8 cellular contexts compared by ENCODE assay signal in the genomic region with DNA sequence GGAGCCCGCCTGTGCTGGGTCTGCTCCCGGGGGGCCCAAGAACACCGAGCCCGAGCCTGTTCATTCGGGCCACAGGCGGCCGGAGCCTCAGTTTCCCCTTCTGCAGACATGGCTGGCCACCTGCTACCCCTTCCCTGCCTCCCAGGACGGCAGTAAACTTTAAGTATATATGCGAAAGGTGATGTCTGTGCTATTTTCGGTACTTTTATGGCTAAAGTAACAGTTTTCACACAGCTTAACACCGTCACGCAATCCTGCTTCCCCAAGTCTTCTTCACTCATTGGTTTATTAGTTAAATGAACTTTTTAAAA. TPM values are rescaled to one million over a fixed set of nuclear protein-coding genes. Genes with fewer than 3 reads are reported as not detected.
DNase-seq lines count a peak whose midpoint lies in the region; ATAC-seq and TF ChIP-seq lines count a peak whose summit lies in the region.

No MANE protein-coding gene starts in this region.

- H3K27ac ChIP-seq in dorsolateral prefrontal cortex = peak overlapping the region in 50 of 59 donors; percentile 1 to 90 (median 74)
- no peak overlapping the region for H3K27ac ChIP-seq in neural progenitor cell

- H3K9me3 ChIP-seq in neural progenitor cell (ENCODE audit: low read depth) = no peaks in the 10 kb centered on the region

- peak overlapping the region; percentile 79 for H2AFZ ChIP-seq in neural progenitor cell (replicated peaks)

- ATAC-seq in stimulated activated naive CD8-positive, alpha-beta T cell treated with anti-CD3 and anti-CD28 coated beads, Interleukin-15, Interleukin-2, amounts not matched to agents 100 U/mL and 50 U/mL, for 24 hours = no peak
- ATAC-seq in HG03521 (IDR thresholded peaks at IDR 0.05; ENCODE audit: unreplicated experiment) = no peak

- H3K4me2 ChIP-seq in neural progenitor cell = peak overlapping the region; percentile 93

- H3K27me3 ChIP-seq in dorsolateral prefrontal cortex = no peaks in the 10 kb centered on the region
- H3K27me3 ChIP-seq in neural progenitor cell = no peaks in the 10 kb centered on the region

- H3K79me2 ChIP-seq in neural progenitor cell (ENCODE audit: low read depth) = peaks cover 33% of the 10 kb centered on the region

- H3K36me3 Mint-ChIP-seq in stimulated activated naive CD8-positive, alpha-beta T cell treated with anti-CD3 and anti-CD28 coated beads, Interleukin-15, Interleukin-2, amounts not matched to agents 100 ng/mL and 50 ng/mL, for 24 hours (ENCODE audit: low read depth) = peaks cover 18% of the 10 kb centered on the region
- peaks cover 2% of the 10 kb centered on the region for H3K36me3 Mint-ChIP-seq in neural progenitor cell

- intact Hi-C loops in dorsolateral prefrontal cortex (cut with DNase I) = loop anchor here (2.0 to 10.0 kb wide), 3 partner anchors 65 to 403 kb away; a partner anchor contains a TSS

- peak overlapping the region; percentile 87 for H3K27ac Mint-ChIP-seq in stimulated activated naive CD8-positive, alpha-beta T cell treated with anti-CD3 and anti-CD28 coated beads, Interleukin-15, Interleukin-2, amounts not matched to agents 100 ng/mL and 50 ng/mL, for 24 hours
- peak overlapping the region; percentile 65 for H3K27ac Mint-ChIP-seq in neural progenitor cell

- peaks cover 7% of the 10 kb centered on the region for H3F3A ChIP-seq in neural progenitor cell (ENCODE audit: low read depth)

- H3K9ac ChIP-seq in neural progenitor cell = peak overlapping the region; percentile 75

- no peaks in the 10 kb centered on the region for H3K27me3 Mint-ChIP-seq in stimulated activated naive CD8-positive, alpha-beta T cell treated with anti-CD3 and anti-CD28 coated beads, Interleukin-15, Interleukin-2, amounts not matched to agents 100 ng/mL and 50 ng/mL, for 24 hours
- H3K27me3 Mint-ChIP-seq in neural progenitor cell (ENCODE audit: insufficient read depth, low read depth) = peaks cover 2% of the 10 kb centered on the region

- H3K4me1 ChIP-seq in neural progenitor cell = peaks cover 12% of the 10 kb centered on the region

- DNase-seq in stimulated activated naive CD8-positive, alpha-beta T cell treated with anti-CD3 and anti-CD28 coated beads, Interleukin-15, Interleukin-2, amounts not matched to agents 100 U/mL and 50 U/mL, for 24 hours = no peak
- DNase-seq in LNCaP clone FGC (ENCODE audit: low read depth) (no peak), dorsolateral prefrontal cortex (no peak), neural progenitor cell (ENCODE audit: low spot score) (no peak), HK-2 (ENCODE audit: unreplicated experiment) (no peak), T1000 (lab: John Stamatoyannopoulos, UW) (no peak)

- peak overlapping the region; percentile 96 for H3K4me3 ChIP-seq in LNCaP clone FGC (ENCODE audit: low read depth, low read length)
- H3K4me3 ChIP-seq in dorsolateral prefrontal cortex = peak overlapping the region; percentile 59 to 99 (median 94)
- H3K4me3 ChIP-seq in neural progenitor cell = peak overlapping the region; percentile 95

- no peak overlapping the region for H3K4me3 Mint-ChIP-seq in stimulated activated naive CD8-positive, alpha-beta T cell treated with anti-CD3 and anti-CD28 coated beads, Interleukin-15, Interleukin-2, amounts not matched to agents 100 ng/mL and 50 ng/mL, for 24 hours
- no peak overlapping the region for H3K4me3 Mint-ChIP-seq in neural progenitor cell

- no peaks in the 10 kb centered on the region for H3K9me3 Mint-ChIP-seq in stimulated activated naive CD8-positive, alpha-beta T cell treated with anti-CD3 and anti-CD28 coated beads, Interleukin-15, Interleukin-2, amounts not matched to agents 100 ng/mL and 50 ng/mL, for 24 hours
- H3K9me3 Mint-ChIP-seq in neural progenitor cell = no peaks in the 10 kb centered on the region

- H3K36me3 ChIP-seq in neural progenitor cell = no peaks in the 10 kb centered on the region

- TF ChIP-seq CTCF in LNCaP clone FGC (IDR thresholded peaks at IDR 0.05; ENCODE audit: control insufficient read depth, extremely low read depth, insufficient read depth) (no peak), dorsolateral prefrontal cortex (IDR thresholded peaks at IDR 0.05 in 54 of 56, conservative IDR thresholded peaks at IDR 0.05 in 2 of 56; ENCODE audit: low read depth in 1 of 56, partially characterized antibody in 56 of 56) (no peak), neural progenitor cell (IDR thresholded peaks at IDR 0.05) (no peak)

- H4K20me1 ChIP-seq in neural progenitor cell (ENCODE audit: low read depth) = no peaks in the 10 kb centered on the region

- H3K4me1 Mint-ChIP-seq in stimulated activated naive CD8-positive, alpha-beta T cell treated with anti-CD3 and anti-CD28 coated beads, Interleukin-15, Interleukin-2, amounts not matched to agents 100 ng/mL and 50 ng/mL, for 24 hours (ENCODE audit: low read depth) = peaks cover 8% of the 10 kb centered on the region
- H3K4me1 Mint-ChIP-seq in neural progenitor cell = no peaks in the 10 kb centered on the region

RNA-seq across cellular contexts. Expression of a gene that starts 0.5 kb away (rescaled TPM):
- 10 to 100 TPM; 23.6 to 56.0 (median 39.8) TPM for total RNA-seq in dorsolateral prefrontal cortex
- 40.1 and 55.1 TPM in 2 replicates for total RNA-seq in neural progenitor cell (ENCODE audit: low replicate concordance)
